In genomic region chr5:180304016-180304292, GRCh38 we compare ENCODE assay signal across 9 cellular contexts.
"Had no signal": no experiment of that assay in that cellular context is flagged by ENCODE, and none has a peak within 500 bp of the region (broad histone marks: within the 10 kb centered on the region; RNA-seq: fewer than 3 reads in every experiment).

No MANE protein-coding gene starts in this region.

- ATAC-seq: GM23338, K562 had no signal

- DNase-seq: H9, HCEC 1CT, IMR-90, KG1 had no signal

- H3K4me3 ChIP-seq: GM23338, K562 had no signal

- H3K27ac ChIP-seq: HL-60 had no signal

- H3K4me2 ChIP-seq: GM23338 had no signal

- FAIRE-seq: H1, H54, K562 had no signal

- H2AFZ ChIP-seq: GM23338 had no signal
